ENCODE assay signal across 20 cellular contexts in the genomic region with DNA sequence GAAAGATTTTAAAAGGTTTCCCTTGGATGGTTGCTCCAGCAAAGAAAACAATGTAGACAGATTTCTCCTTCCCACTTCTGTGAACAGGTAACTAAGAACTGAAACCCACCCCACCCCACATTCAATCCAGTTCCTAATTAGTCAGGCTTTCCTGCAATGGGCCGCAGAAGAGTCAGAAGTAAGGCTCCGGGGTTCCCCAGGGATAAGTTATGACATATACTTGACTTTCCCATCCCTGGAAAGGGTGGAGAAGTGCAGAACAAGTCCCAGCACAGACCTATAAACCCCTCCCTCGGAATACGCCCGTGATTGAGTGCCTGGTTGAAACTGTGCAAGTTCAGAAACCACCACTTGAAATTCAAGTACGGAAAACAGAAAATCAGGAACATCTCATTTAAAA. TPM values are rescaled to one million over a fixed set of nuclear protein-coding genes. Genes with fewer than 3 reads are reported as not detected.
A peak's percentile ranks its signal among the peaks of the same experiment; 100 is the strongest.
DNase-seq lines count a peak whose midpoint lies in the region; ATAC-seq and TF ChIP-seq lines count a peak whose summit lies in the region.
"Had no signal": no experiment of that assay in that cellular context is flagged by ENCODE, and none has a peak within 500 bp of the region (broad histone marks: within the 10 kb centered on the region; RNA-seq: fewer than 3 reads in every experiment).

No MANE protein-coding gene starts in this region.

- no peaks in the 10 kb centered on the region for H4K20me1 ChIP-seq in mammary epithelial cell (ENCODE audit: insufficient read depth, low read length)

- TF ChIP-seq CTCF in left ventricle myocardium inferior (IDR thresholded peaks at IDR 0.05; ENCODE audit: borderline replicate concordance): no peak
- TF ChIP-seq CTCF in right atrium auricular region (IDR thresholded peaks at IDR 0.05): no peak
- no peak for TF ChIP-seq CTCF in mammary epithelial cell (conservative IDR thresholded peaks at IDR 0.05 in 1 of 2, IDR thresholded peaks at IDR 0.05 in 1 of 2; ENCODE audit: extremely low read depth in 1 of 2, insufficient read depth in 1 of 2, low read depth in 1 of 2, low read length in 2 of 2)
- no peak for TF ChIP-seq CTCF in foreskin keratinocyte (conservative IDR thresholded peaks at IDR 0.05)
- TF ChIP-seq CTCF in vagina (IDR thresholded peaks at IDR 0.05): no peak

- peaks cover 0 to 15% (median 11%) of the 10 kb centered on the region in 3 donors for H3K36me3 Mint-ChIP-seq in CD8-positive, alpha-beta memory T cell

- peaks cover 0 to 2% of the 10 kb centered on the region in 2 donors for H3K27me3 Mint-ChIP-seq in CD8-positive, alpha-beta memory T cell

- H2AFZ ChIP-seq in mammary epithelial cell (ENCODE audit: low read depth, low read length): peak overlapping the region; percentile 63

- CTCF ChIA-PET in mammary epithelial cell (lab: Charles Lee; ENCODE audit: low non-redundant PET): no interaction called here
- CTCF ChIA-PET in CD8-positive, alpha-beta memory T cell (lab: Charles Lee): interaction anchor here (0.9 kb wide), 1 partner anchor 13 kb away, joined by 3 read pairs; no protein-coding TSS in a partner anchor

- in situ Hi-C loops in mammary epithelial cell (cut with MboI; ENCODE audit: low sequenced_read_pairs in 2 of 2): no loop called here

- intact Hi-C loops in left ventricle myocardium inferior (cut with micrococcal nuclease) (loop anchor here (10.0 kb wide), 1 partner anchor 67 kb away; no protein-coding TSS in a partner anchor), mammary epithelial cell (cut with micrococcal nuclease) (loop anchor here (5.0 to 10.0 kb wide), 3 partner anchors 96 to 383 kb away; partner anchors contain the start of genes ITM2B and LPAR6), vagina (cut with DNase I) (no loop called here)

- no TSS peak for BruUV-seq in mammary epithelial cell (replicated peaks; lab: Mats Ljungman, UMichigan)

- H3K27ac Mint-ChIP-seq in CD8-positive, alpha-beta memory T cell: peak overlapping the region in 1 of 8 donors; percentile 96

- DNase-seq in left ventricle myocardium inferior: no peak
- no peak for DNase-seq in right atrium auricular region (ENCODE audit: low spot score)
- peak; percentile 94 for DNase-seq in mammary epithelial cell
- DNase-seq in foreskin keratinocyte: peak; percentile 92 to 97
- DNase-seq in vagina (ENCODE audit: extremely low spot score in 2 of 2): no peak
- DNase-seq in CD8-positive, alpha-beta memory T cell: no peak
- no peak for DNase-seq in UCSD-AML1 (lab: John Stamatoyannopoulos, UW; ENCODE audit: unreplicated experiment)
- DNase-seq: COR-L47, GDM1, H9, NCI-H1105, NCI-H1694, NCI-H2081 treated with DMSO at 0.1 percent for 48 hours, NCI-H2227 treated with DMSO at 0.1 percent for 48 hours, NCI-H524, PC-3, RPMI8226, SJCRH30 had no signal

- H3K9ac ChIP-seq in mammary epithelial cell (ENCODE audit: insufficient read depth, low read length): peak overlapping the region; percentile 76

- ATAC-seq in foreskin keratinocyte: peak; percentile 94
- ATAC-seq in GM21515 (IDR thresholded peaks at IDR 0.05; ENCODE audit: unreplicated experiment): no peak
- ATAC-seq: PC-3 had no signal

- no peak overlapping the region for H3K4me3 Mint-ChIP-seq in CD8-positive, alpha-beta memory T cell
- H3K4me3 Mint-ChIP-seq: CD14-positive monocyte, H9 had no signal

- WGBS in mammary epithelial cell (ENCODE audit: low coverage, missing lambda C conversion rate): 3% methylated on average over 6 of the region's 6 CpGs

- no peaks in the 10 kb centered on the region for H3K9me3 Mint-ChIP-seq in CD8-positive, alpha-beta memory T cell
- H3K9me3 Mint-ChIP-seq: H9 had no signal

- H3K4me1 ChIP-seq in left ventricle myocardium inferior (peaks cover 54% of the 10 kb centered on the region), right atrium auricular region (peaks cover 0 to 41% of the 10 kb centered on the region in 2 donors), mammary epithelial cell (ENCODE audit: insufficient read depth, low read length) (peaks cover 52% of the 10 kb centered on the region), foreskin keratinocyte (peaks cover 25% of the 10 kb centered on the region), vagina (peaks cover 68% of the 10 kb centered on the region)
- peaks cover 39% of the 10 kb centered on the region for H3K4me1 ChIP-seq in CD8-positive, alpha-beta memory T cell (ENCODE audit: insufficient read depth, low read length)

- no peak overlapping the region for H3K4me3 ChIP-seq in left ventricle myocardium inferior
- H3K4me3 ChIP-seq in right atrium auricular region: no peak overlapping the region
- H3K4me3 ChIP-seq in mammary epithelial cell (replicated peaks in 1 of 3; ENCODE audit: insufficient read depth in 1 of 3, low read depth in 2 of 3, low read length in 3 of 3): no peak overlapping the region
- no peak overlapping the region for H3K4me3 ChIP-seq in vagina
- H3K4me3 ChIP-seq in CD8-positive, alpha-beta memory T cell (ENCODE audit: low read length): no peak overlapping the region
- H3K4me3 ChIP-seq: SJCRH30 had no signal

- H3K27ac ChIP-seq in left ventricle myocardium inferior (replicated peaks) (peak overlapping the region; percentile 83), right atrium auricular region (no peak overlapping the region), mammary epithelial cell (ENCODE audit: insufficient read depth, low read depth, low read length) (peak overlapping the region; percentile 95), foreskin keratinocyte (peak overlapping the region; percentile 96), vagina (peak overlapping the region; percentile 84)
- no peak overlapping the region for H3K27ac ChIP-seq in CD8-positive, alpha-beta memory T cell (ENCODE audit: low read depth, low read length)
- H3K27ac ChIP-seq: SJCRH30 had no signal

- peaks cover 37 to 69% (median 63%) of the 10 kb centered on the region in 3 donors for H3K4me1 Mint-ChIP-seq in CD8-positive, alpha-beta memory T cell

- peaks cover 3% of the 10 kb centered on the region for H3K36me3 ChIP-seq in left ventricle myocardium inferior
- H3K36me3 ChIP-seq in right atrium auricular region: no peaks in the 10 kb centered on the region
- H3K36me3 ChIP-seq in mammary epithelial cell (ENCODE audit: insufficient read depth, low read length): no peaks in the 10 kb centered on the region
- no peaks in the 10 kb centered on the region for H3K36me3 ChIP-seq in vagina
- H3K36me3 ChIP-seq in CD8-positive, alpha-beta memory T cell (ENCODE audit: insufficient read depth, low read length): no peaks in the 10 kb centered on the region
- H3K36me3 ChIP-seq: SJCRH30 had no signal

- TF ChIP-seq POLR2A in vagina (IDR thresholded peaks at IDR 0.05): no peak

- no peaks in the 10 kb centered on the region for H3K27me3 ChIP-seq in left ventricle myocardium inferior (ENCODE audit: low read depth)
- no peaks in the 10 kb centered on the region for H3K27me3 ChIP-seq in right atrium auricular region
- no peaks in the 10 kb centered on the region for H3K27me3 ChIP-seq in mammary epithelial cell (ENCODE audit: insufficient read depth, low read length)
- no peaks in the 10 kb centered on the region for H3K27me3 ChIP-seq in foreskin keratinocyte
- H3K27me3 ChIP-seq in vagina: no peaks in the 10 kb centered on the region
- no peaks in the 10 kb centered on the region for H3K27me3 ChIP-seq in CD8-positive, alpha-beta memory T cell (ENCODE audit: insufficient read depth, low read length, poor library complexity, severe bottlenecking)
- H3K27me3 ChIP-seq: SJCRH30 had no signal

- H3K9me3 ChIP-seq in left ventricle myocardium inferior (replicated peaks): no peaks in the 10 kb centered on the region
- H3K9me3 ChIP-seq in right atrium auricular region: no peaks in the 10 kb centered on the region
- no peaks in the 10 kb centered on the region for H3K9me3 ChIP-seq in mammary epithelial cell (replicated peaks; ENCODE audit: insufficient read depth, low read length)
- no peaks in the 10 kb centered on the region for H3K9me3 ChIP-seq in vagina
- H3K9me3 ChIP-seq in CD8-positive, alpha-beta memory T cell (ENCODE audit: low read length): no peaks in the 10 kb centered on the region
- H3K9me3 ChIP-seq: SJCRH30 had no signal

- dilution Hi-C loops in mammary epithelial cell (cut with HindIII; ENCODE audit: low sequenced_read_pairs): no loop called here

- H3K79me2 ChIP-seq in mammary epithelial cell (ENCODE audit: insufficient read depth, low read length): no peaks in the 10 kb centered on the region

- H3K4me2 ChIP-seq in mammary epithelial cell (ENCODE audit: insufficient read depth, low read depth, low read length): peak overlapping the region; percentile 54

- POLR2A ChIA-PET in CD8-positive, alpha-beta memory T cell (lab: Charles Lee): no interaction called here

RNA-seq across cellular contexts. Expression of gene RCBTB2, which starts 24.9 kb away (rescaled TPM):
- total RNA-seq in left ventricle myocardium inferior (14.8 TPM), right atrium auricular region (10 to 100 TPM in 1 of 2 donors, 1 to 10 TPM in 1; 5.2 to 13.4 TPM), mammary epithelial cell (10 to 100 TPM in 1 of 2 donors, 1 to 10 TPM in 1; 4.9 to 12.0 TPM), foreskin keratinocyte (3.2 and 4.1 TPM in 2 replicates), vagina (14.7 TPM)
- polyA plus RNA-seq in mammary epithelial cell (3.7 TPM), foreskin keratinocyte (1.6 and 2.1 TPM in 2 replicates)
- 0.26 TPM for polyA minus RNA-seq in mammary epithelial cell
- 1 to 10 TPM; 5.4 to 6.5 TPM for total RNA-seq in CD8-positive, alpha-beta memory T cell
- polyA plus RNA-seq in CD8-positive, alpha-beta memory T cell: 23.4 TPM

Comparison
In these comparisons a context has a peak if more than half of its experiments do, and no peak if none do; other contexts are left out.
1. H3K27ac ChIP-seq: peak in left ventricle myocardium inferior (single experiment), mammary epithelial cell (single experiment), foreskin keratinocyte (single experiment) and vagina (single experiment); none in right atrium auricular region (0 of 2) and CD8-positive, alpha-beta memory T cell (single experiment).
2. DNase-seq: peak in mammary epithelial cell (single experiment) and foreskin keratinocyte (2 of 2); none in left ventricle myocardium inferior (single experiment), right atrium auricular region (single experiment), vagina (0 of 2), CD8-positive, alpha-beta memory T cell (0 of 5) and UCSD-AML1 (single experiment).